22 cellular contexts compared by ENCODE assay signal in genomic region chr14:34111933-34112332, GRCh38.
DNase-seq lines count a peak whose midpoint lies in the region; ATAC-seq and TF ChIP-seq lines count a peak whose summit lies in the region.
"Had no signal": no experiment of that assay in that cellular context is flagged by ENCODE, and none has a peak within 500 bp of the region (broad histone marks: within the 10 kb centered on the region; RNA-seq: fewer than 3 reads in every experiment).

No MANE protein-coding gene starts in this region.

- H3K9me3 Mint-ChIP-seq in endothelial cell (ENCODE audit: unreplicated experiment) = no peaks in the 10 kb centered on the region

- H3K4me3 ChIP-seq in smooth muscle cell = no peak overlapping the region
- H3K4me3 ChIP-seq: adrenal gland, heart right ventricle had no signal

- H3K9me3 ChIP-seq in smooth muscle cell (replicated peaks; ENCODE audit: low read depth) = no peaks in the 10 kb centered on the region
- H3K9me3 ChIP-seq: adrenal gland had no signal

- H3K27ac ChIP-seq in smooth muscle cell (ENCODE audit: low read depth) = peak overlapping the region; percentile 74
- H3K27ac ChIP-seq: adrenal gland, heart right ventricle, HL-60 had no signal

- H3K9ac ChIP-seq in smooth muscle cell (ENCODE audit: low read depth) = no peak overlapping the region

- H3K36me3 ChIP-seq in smooth muscle cell (ENCODE audit: low read depth) = no peaks in the 10 kb centered on the region
- H3K36me3 ChIP-seq: adrenal gland, heart right ventricle had no signal

- WGBS in smooth muscle cell (ENCODE audit: low lambda C conversion rate) = 62% methylated on average over 3 of the region's 3 CpGs

- peak overlapping the region; percentile 18 for H2AFZ ChIP-seq in smooth muscle cell (ENCODE audit: low read depth)

- no peaks in the 10 kb centered on the region for H3K4me1 Mint-ChIP-seq in endothelial cell (ENCODE audit: unreplicated experiment)
- H3K4me1 Mint-ChIP-seq: CD14-positive monocyte; naive thymus-derived CD8-positive, alpha-beta T cell had no signal

- H3K36me3 Mint-ChIP-seq in endothelial cell (ENCODE audit: low read depth, unreplicated experiment) = no peaks in the 10 kb centered on the region
- H3K36me3 Mint-ChIP-seq: CD14-positive monocyte had no signal

- peak overlapping the region; percentile 35 for H3K4me2 ChIP-seq in smooth muscle cell

- no peaks in the 10 kb centered on the region for H4K20me1 ChIP-seq in smooth muscle cell (ENCODE audit: low read depth)

- H3K4me1 ChIP-seq in smooth muscle cell (ENCODE audit: low read depth) = peaks cover 8% of the 10 kb centered on the region
- H3K4me1 ChIP-seq: adrenal gland, heart right ventricle had no signal

- DNase-seq in DMS 273 (lab: John Stamatoyannopoulos, UW; ENCODE audit: unreplicated experiment) (peak; percentile 15), DMS 273 treated with DMSO at 0.1 percent for 48 hours (lab: John Stamatoyannopoulos, UW) (no peak), OCI-M1 (lab: John Stamatoyannopoulos, UW) (peak; percentile 1), endothelial cell (ENCODE audit: low spot score) (no peak), smooth muscle cell (lab: John Stamatoyannopoulos, UW; ENCODE audit: unreplicated experiment) (no peak), NCI-H2029 (lab: John Stamatoyannopoulos, UW) (no peak), AG20443 (ENCODE audit: low spot score) (no peak)
- DNase-seq: 8988T; activated CD4-positive, alpha-beta T cell treated with anti-CD3 and anti-CD28 coated beads, Interleukin-2, amount 10 ng/mL, durations not matched to agents 24 days and 14 days; activated CD8-positive, alpha-beta memory T cell treated with anti-CD3 and anti-CD28 coated beads, Interleukin-2, amount 50 U/mL, for 48 hours; activated effector memory CD4-positive, alpha-beta T cell treated with anti-CD3 and anti-CD28 coated beads, Interleukin-2, amount 50 U/mL, for 16 hours; adrenal gland; central memory CD4-positive, alpha-beta T cell; effector CD4-positive, alpha-beta T cell; H7; heart right ventricle; naive thymus-derived CD8-positive, alpha-beta T cell; NCI-H2081 treated with DMSO at 0.1 percent for 48 hours; NCI-H69 had no signal

- no peaks in the 10 kb centered on the region for H3K79me2 ChIP-seq in smooth muscle cell (ENCODE audit: low read depth)

- H3K27me3 Mint-ChIP-seq in endothelial cell (ENCODE audit: unreplicated experiment) = no peaks in the 10 kb centered on the region

- peaks cover 8% of the 10 kb centered on the region for H3F3A ChIP-seq in smooth muscle cell (ENCODE audit: low read depth)

- TF ChIP-seq CTCF in endothelial cell (IDR thresholded peaks at IDR 0.05; ENCODE audit: unreplicated experiment) = peak; percentile 23
- TF ChIP-seq CTCF in smooth muscle cell (IDR thresholded peaks at IDR 0.05; ENCODE audit: borderline replicate concordance, insufficient read depth, poor library complexity, severe bottlenecking) = peak; percentile 14

- no peaks in the 10 kb centered on the region for H3K27me3 ChIP-seq in smooth muscle cell (ENCODE audit: low read depth)
- H3K27me3 ChIP-seq: adrenal gland, heart right ventricle had no signal

- H3K4me3 Mint-ChIP-seq in endothelial cell (ENCODE audit: unreplicated experiment) = no peak overlapping the region
- H3K4me3 Mint-ChIP-seq: activated CD4-positive, alpha-beta T cell treated with anti-CD3 and anti-CD28 coated beads, Interleukin-2, amount 10 ng/mL, durations not matched to agents 24 days and 14 days; naive thymus-derived CD8-positive, alpha-beta T cell had no signal

- no peak overlapping the region for H3K27ac Mint-ChIP-seq in endothelial cell (ENCODE audit: unreplicated experiment)
- H3K27ac Mint-ChIP-seq: activated CD4-positive, alpha-beta T cell treated with anti-CD3 and anti-CD28 coated beads, Interleukin-2, amount 10 ng/mL, durations not matched to agents 24 days and 14 days; naive thymus-derived CD8-positive, alpha-beta T cell had no signal

- no peak for ATAC-seq in GM21529 (IDR thresholded peaks at IDR 0.05; ENCODE audit: unreplicated experiment)
- ATAC-seq: heart right ventricle; naive thymus-derived CD8-positive, alpha-beta T cell had no signal

Comparison
In these comparisons a context has a peak if more than half of its experiments do, and no peak if none do; other contexts are left out.
1. DNase-seq: peak in DMS 273 (single experiment) and OCI-M1 (single experiment); none in DMS 273 treated with DMSO at 0.1 percent for 48 hours (single experiment), endothelial cell (single experiment), smooth muscle cell (single experiment), NCI-H2029 (single experiment) and AG20443 (single experiment).